In the genomic region with DNA sequence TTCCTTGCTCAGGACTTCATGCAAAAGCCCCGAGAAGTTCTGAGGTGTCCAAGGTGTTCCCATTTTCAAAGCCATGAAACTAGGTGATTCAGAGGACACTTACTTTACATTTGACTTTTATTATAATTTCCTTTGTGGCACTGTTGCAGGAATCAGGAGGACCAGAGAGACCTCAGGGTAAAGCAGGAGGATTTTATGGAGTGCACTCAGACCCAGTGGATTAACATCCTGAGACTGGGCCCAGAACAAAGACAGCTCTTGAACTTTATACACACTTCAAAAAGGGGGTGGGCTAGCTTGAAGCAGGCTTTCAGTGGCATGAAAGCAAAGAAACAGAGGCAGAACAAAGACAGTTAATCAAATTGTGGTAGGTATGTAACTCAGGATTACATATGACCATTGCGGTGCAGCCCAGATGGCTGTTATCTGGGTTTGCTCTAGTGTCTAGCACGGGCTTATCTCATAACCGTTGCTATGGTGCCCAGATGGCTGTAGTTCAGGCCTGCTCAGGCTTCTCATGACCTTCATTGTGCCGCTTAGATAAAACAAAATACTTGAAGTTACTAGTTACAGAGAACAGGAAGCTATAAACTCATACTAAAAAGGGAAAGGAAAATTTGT, we compare ENCODE assay signal across 1 cellular context.
TF ChIP-seq lines count a peak whose summit lies in the region.

No MANE protein-coding gene starts in this region.

TF ChIP-seq in K562, 482 proteins besides CTCF, POLR2A, EP300 and RAD21 (continued from another document):
- TF ChIP-seq, protein P1, sequence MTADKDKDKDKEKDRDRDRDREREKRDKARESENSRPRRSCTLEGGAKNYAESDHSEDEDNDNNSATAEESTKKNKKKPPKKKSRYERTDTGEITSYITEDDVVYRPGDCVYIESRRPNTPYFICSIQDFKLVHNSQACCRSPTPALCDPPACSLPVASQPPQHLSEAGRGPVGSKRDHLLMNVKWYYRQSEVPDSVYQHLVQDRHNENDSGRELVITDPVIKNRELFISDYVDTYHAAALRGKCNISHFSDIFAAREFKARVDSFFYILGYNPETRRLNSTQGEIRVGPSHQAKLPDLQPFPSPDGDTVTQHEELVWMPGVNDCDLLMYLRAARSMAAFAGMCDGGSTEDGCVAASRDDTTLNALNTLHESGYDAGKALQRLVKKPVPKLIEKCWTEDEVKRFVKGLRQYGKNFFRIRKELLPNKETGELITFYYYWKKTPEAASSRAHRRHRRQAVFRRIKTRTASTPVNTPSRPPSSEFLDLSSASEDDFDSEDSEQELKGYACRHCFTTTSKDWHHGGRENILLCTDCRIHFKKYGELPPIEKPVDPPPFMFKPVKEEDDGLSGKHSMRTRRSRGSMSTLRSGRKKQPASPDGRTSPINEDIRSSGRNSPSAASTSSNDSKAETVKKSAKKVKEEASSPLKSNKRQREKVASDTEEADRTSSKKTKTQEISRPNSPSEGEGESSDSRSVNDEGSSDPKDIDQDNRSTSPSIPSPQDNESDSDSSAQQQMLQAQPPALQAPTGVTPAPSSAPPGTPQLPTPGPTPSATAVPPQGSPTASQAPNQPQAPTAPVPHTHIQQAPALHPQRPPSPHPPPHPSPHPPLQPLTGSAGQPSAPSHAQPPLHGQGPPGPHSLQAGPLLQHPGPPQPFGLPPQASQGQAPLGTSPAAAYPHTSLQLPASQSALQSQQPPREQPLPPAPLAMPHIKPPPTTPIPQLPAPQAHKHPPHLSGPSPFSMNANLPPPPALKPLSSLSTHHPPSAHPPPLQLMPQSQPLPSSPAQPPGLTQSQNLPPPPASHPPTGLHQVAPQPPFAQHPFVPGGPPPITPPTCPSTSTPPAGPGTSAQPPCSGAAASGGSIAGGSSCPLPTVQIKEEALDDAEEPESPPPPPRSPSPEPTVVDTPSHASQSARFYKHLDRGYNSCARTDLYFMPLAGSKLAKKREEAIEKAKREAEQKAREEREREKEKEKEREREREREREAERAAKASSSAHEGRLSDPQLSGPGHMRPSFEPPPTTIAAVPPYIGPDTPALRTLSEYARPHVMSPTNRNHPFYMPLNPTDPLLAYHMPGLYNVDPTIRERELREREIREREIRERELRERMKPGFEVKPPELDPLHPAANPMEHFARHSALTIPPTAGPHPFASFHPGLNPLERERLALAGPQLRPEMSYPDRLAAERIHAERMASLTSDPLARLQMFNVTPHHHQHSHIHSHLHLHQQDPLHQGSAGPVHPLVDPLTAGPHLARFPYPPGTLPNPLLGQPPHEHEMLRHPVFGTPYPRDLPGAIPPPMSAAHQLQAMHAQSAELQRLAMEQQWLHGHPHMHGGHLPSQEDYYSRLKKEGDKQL (CRISPR knock-in tag; IDR thresholded peaks at IDR 0.05; ENCODE audit: borderline replicate concordance), result no peak
- TF ChIP-seq ZC3H8 (IDR thresholded peaks at IDR 0.05), result no peak
- TF ChIP-seq RAD51 (IDR thresholded peaks at IDR 0.05; ENCODE audit: borderline replicate concordance, low read depth), result no peak
- no peak for TF ChIP-seq MTA2 (IDR thresholded peaks at IDR 0.05; ENCODE audit: low read depth)
- no peak for TF ChIP-seq SRSF3 (IDR thresholded peaks at IDR 0.05; ENCODE audit: insufficient read depth, low read length)
